Comparison of ENCODE assay signal across 21 cellular contexts in the genomic region with DNA sequence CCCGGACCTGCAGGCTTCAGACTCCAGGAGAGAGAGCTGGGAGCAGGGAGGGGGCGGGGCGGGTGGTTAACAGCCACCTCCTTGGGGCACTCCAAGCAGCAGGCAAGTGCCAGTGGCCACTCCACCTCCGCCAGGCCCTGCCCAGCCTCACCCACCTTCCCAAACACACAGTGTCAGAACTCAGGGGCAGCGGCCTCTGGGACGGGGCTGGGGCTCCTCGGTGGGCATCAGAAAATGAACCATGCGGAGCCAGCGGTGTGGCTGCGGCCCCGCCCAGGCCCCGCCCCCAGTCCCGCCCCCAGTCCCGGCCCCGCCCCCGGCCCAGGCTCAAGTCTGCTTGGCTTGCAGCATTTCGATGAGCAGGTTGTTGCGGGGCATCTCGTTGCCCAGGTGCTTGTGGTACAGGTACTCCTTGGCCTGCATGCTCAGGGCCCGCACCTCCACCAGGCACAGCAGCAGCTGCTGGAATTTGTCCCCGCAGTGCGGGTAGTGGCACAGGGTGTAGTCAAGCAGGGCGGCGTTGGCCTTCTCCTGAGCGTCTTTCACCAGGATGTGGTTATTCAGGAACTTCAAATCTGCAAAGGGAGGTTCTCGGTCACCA. TPM values are rescaled to one million over a fixed set of nuclear protein-coding genes. Genes with fewer than 3 reads are reported as not detected.
DNase-seq lines count a peak whose midpoint lies in the region; ATAC-seq, FAIRE-seq and TF ChIP-seq lines count a peak whose summit lies in the region.
"Had no signal": no experiment of that assay in that cellular context is flagged by ENCODE, and none has a peak within 500 bp of the region (broad histone marks: within the 10 kb centered on the region; RNA-seq: fewer than 3 reads in every experiment).

No MANE protein-coding gene starts in this region.

- H3K27ac ChIP-seq in RWPE2 (ENCODE audit: poor library complexity, severe bottlenecking), result no peak overlapping the region
- H3K27ac ChIP-seq: breast epithelium, sigmoid colon had no signal

- H3K4me3 ChIP-seq in H7 (ENCODE audit: insufficient read depth, low read depth, low read length), result peak overlapping the region; percentile 19; the same call in 1 of the 2 replicates
- H3K4me3 ChIP-seq in RWPE2 (ENCODE audit: severe bottlenecking), result no peak overlapping the region
- H3K4me3 ChIP-seq: breast epithelium, sigmoid colon had no signal

- no peak for TF ChIP-seq CTCF in RWPE2 (IDR thresholded peaks at IDR 0.05; ENCODE audit: poor library complexity, severe bottlenecking)
- no peak for TF ChIP-seq CTCF in GM20000 (IDR thresholded peaks at IDR 0.05; ENCODE audit: extremely low read depth, missing control alignments)

- H3K4me1 ChIP-seq in RWPE2 (ENCODE audit: insufficient read depth, poor library complexity, severe bottlenecking), result no peaks in the 10 kb centered on the region

- H3K36me3 ChIP-seq in H7 (replicated peaks; ENCODE audit: control insufficient read depth, insufficient read depth, low read length) (no peaks in the 10 kb centered on the region), RWPE2 (ENCODE audit: low read depth) (no peaks in the 10 kb centered on the region)
- H3K36me3 ChIP-seq: breast epithelium, sigmoid colon had no signal

- peaks cover 30% of the 10 kb centered on the region for H3K27me3 ChIP-seq in H7 (ENCODE audit: control insufficient read depth, insufficient read depth, low read length)
- peaks cover 24% of the 10 kb centered on the region for H3K27me3 ChIP-seq in RWPE2 (ENCODE audit: insufficient read depth, poor library complexity, severe bottlenecking)

- H3K9me3 ChIP-seq in RWPE2 (ENCODE audit: severe bottlenecking), result no peaks in the 10 kb centered on the region
- H3K9me3 ChIP-seq: breast epithelium, sigmoid colon had no signal

- ATAC-seq in RWPE2 (ENCODE audit: low read depth) (peak; percentile 30; the same call in 2 of the 3 replicates), HG02981 (IDR thresholded peaks at IDR 0.05; ENCODE audit: unreplicated experiment) (no peak)
- ATAC-seq: activated naive CD8-positive, alpha-beta T cell treated with anti-CD3 and anti-CD28 coated beads, Interleukin-2, amount 50 U/mL, for 24 hours had no signal

- DNase-seq in 8988T (peak; percentile 87), H7 (peak; percentile 97), RWPE2 (ENCODE audit: low spot score) (no peak), iPS-NIHi11 (ENCODE audit: low spot score) (peak; percentile 92), globus pallidus (ENCODE audit: low spot score) (no peak), GM20000 (ENCODE audit: low spot score) (no peak), urothelium cell line (ENCODE audit: low spot score) (no peak)
- DNase-seq: activated naive CD8-positive, alpha-beta T cell treated with anti-CD3 and anti-CD28 coated beads, Interleukin-2, amount 50 U/mL, for 24 hours; glutamatergic neuron; Kasumi-1; kidney glomerular epithelial cell; NCI-H1417; NCI-H226; SHP77 treated with DMSO at 0.1 percent for 48 hours; sigmoid colon had no signal

- no peak for FAIRE-seq in urothelium cell line (lab: Jason Lieb, UNC)

RNA-seq across cellular contexts. Expression of gene NR5A1, which starts 24.7 kb away (rescaled TPM):
- 0.30 and 0.73 TPM in 2 replicates for total RNA-seq in H7 (2014; rRNA removed; shearing (Covaris generic))
- total RNA-seq: breast epithelium; osteocyte; sigmoid colon; T-helper 2 cell treated with Interferon-gamma antibody and Interleukin-4, amounts not matched to agents 100 ng/mL and 5 ng/mL, for 36 hours had no signal

RNA-seq across cellular contexts. Expression of gene ADGRD2, which starts 32.3 kb away (rescaled TPM):
- total RNA-seq in H7 (2014; rRNA removed; shearing (Covaris generic)), result not detected in 2 replicates
- total RNA-seq: G401; mucosa of gallbladder; osteocyte; sigmoid colon; T-helper 2 cell treated with Interferon-gamma antibody and Interleukin-4, amounts not matched to agents 100 ng/mL and 5 ng/mL, for 36 hours had no signal

Comparison
In these comparisons a context has a peak if more than half of its experiments do, and no peak if none do; other contexts are left out.
1. DNase-seq: peak in 8988T (single experiment), H7 (single experiment) and iPS-NIHi11 (single experiment); none in RWPE2 (single experiment), globus pallidus (single experiment), GM20000 (single experiment) and urothelium cell line (single experiment).